Comparison of ENCODE assay signal across 28 cellular contexts in the genomic region with DNA sequence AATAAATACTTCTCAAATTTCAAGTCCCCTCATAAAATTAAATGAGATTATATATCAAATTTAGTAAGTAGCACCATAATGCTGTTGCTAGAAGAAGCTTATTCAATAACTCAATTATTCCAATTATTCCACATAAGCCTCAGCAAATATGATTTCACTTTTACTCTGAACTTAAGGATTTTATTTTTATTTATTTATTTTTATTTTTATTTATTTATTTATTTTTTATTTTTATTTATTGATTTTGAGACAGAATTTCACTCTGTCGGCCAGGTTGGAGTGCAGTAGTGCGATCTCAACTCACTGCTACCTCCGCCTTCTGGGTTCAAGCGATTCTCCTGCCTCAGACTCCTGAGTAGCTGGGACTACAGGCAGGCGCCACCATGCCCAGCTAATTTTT.
"Had no signal": no experiment of that assay in that cellular context is flagged by ENCODE, and none has a peak within 500 bp of the region (broad histone marks: within the 10 kb centered on the region; RNA-seq: fewer than 3 reads in every experiment).

No MANE protein-coding gene starts in this region.

- H3K4me3 Mint-ChIP-seq: stimulated activated effector memory CD8-positive, alpha-beta T cell treated with anti-CD3 and anti-CD28 coated beads, Interleukin-12 subunit alpha, Interleukin-12 subunit beta, amount 100 ng/mL, for 72 hours; stimulated activated memory B cell treated with anti-CD40 and anti-IgM and Interleukin-4, amounts not matched to agents 10 μg/mL and 1 μg/mL and 100 μg/mL, for 72 hours; stimulated activated naive B cell treated with anti-CD40 and anti-IgM and Interleukin-4, amounts not matched to agents 10 μg/mL and 1 μg/mL and 100 μg/mL, for 72 hours; stimulated activated naive CD8-positive, alpha-beta T cell treated with anti-CD3 and anti-CD28 coated beads, Interleukin-15, amount 100 ng/mL, for 72 hours; stimulated activated naive CD8-positive, alpha-beta T cell treated with anti-CD3 and anti-CD28 coated beads, Interleukin-15, Interleukin-2, amounts not matched to agents 100 ng/mL and 50 ng/mL, for 24 hours; type B pancreatic cell had no signal

- H3K36me3 Mint-ChIP-seq: stimulated activated effector memory CD8-positive, alpha-beta T cell treated with anti-CD3 and anti-CD28 coated beads, Interleukin-12 subunit alpha, Interleukin-12 subunit beta, amount 100 ng/mL, for 72 hours; stimulated activated memory B cell treated with anti-CD40 and anti-IgM and Interleukin-4, amounts not matched to agents 10 μg/mL and 1 μg/mL and 100 μg/mL, for 72 hours; stimulated activated naive B cell treated with anti-CD40 and anti-IgM and Interleukin-4, amounts not matched to agents 10 μg/mL and 1 μg/mL and 100 μg/mL, for 72 hours; type B pancreatic cell had no signal

- H3K27ac ChIP-seq: stomach, suprapubic skin, testis, thoracic aorta, thyroid gland, tibial artery, tibial nerve, transverse colon, upper lobe of left lung, upper lobe of right lung, uterus, vagina had no signal

- H3K27me3 Mint-ChIP-seq: stimulated activated memory B cell treated with anti-CD40 and anti-IgM and Interleukin-4, amounts not matched to agents 10 μg/mL and 1 μg/mL and 100 μg/mL, for 72 hours; stimulated activated naive B cell treated with anti-CD40 and anti-IgM and Interleukin-4, amounts not matched to agents 10 μg/mL and 1 μg/mL and 100 μg/mL, for 72 hours; stimulated activated naive CD8-positive, alpha-beta T cell treated with anti-CD3 and anti-CD28 coated beads, Interleukin-15, amount 100 ng/mL, for 72 hours; stimulated activated naive CD8-positive, alpha-beta T cell treated with anti-CD3 and anti-CD28 coated beads, Interleukin-15, Interleukin-2, amounts not matched to agents 100 ng/mL and 50 ng/mL, for 24 hours; type B pancreatic cell had no signal

- FAIRE-seq: urothelium cell line had no signal

- H3K36me3 ChIP-seq: stomach, suprapubic skin, thoracic aorta, thyroid gland, tibial artery, tibial nerve, transverse colon, upper lobe of left lung, upper lobe of right lung, uterus, vagina had no signal

- H3K27ac Mint-ChIP-seq: stimulated activated effector memory CD8-positive, alpha-beta T cell treated with anti-CD3 and anti-CD28 coated beads, Interleukin-12 subunit alpha, Interleukin-12 subunit beta, amount 100 ng/mL, for 72 hours; stimulated activated memory B cell treated with anti-CD40 and anti-IgM and Interleukin-4, amounts not matched to agents 10 μg/mL and 1 μg/mL and 100 μg/mL, for 72 hours; stimulated activated naive B cell treated with anti-CD40 and anti-IgM and Interleukin-4, amounts not matched to agents 10 μg/mL and 1 μg/mL and 100 μg/mL, for 72 hours; stimulated activated naive CD8-positive, alpha-beta T cell treated with anti-CD3 and anti-CD28 coated beads, Interleukin-15, amount 100 ng/mL, for 72 hours; stimulated activated naive CD8-positive, alpha-beta T cell treated with anti-CD3 and anti-CD28 coated beads, Interleukin-15, Interleukin-2, amounts not matched to agents 100 ng/mL and 50 ng/mL, for 24 hours; type B pancreatic cell had no signal

- H3K4me3 ChIP-seq: stomach, suprapubic skin, testis, thoracic aorta, thyroid gland, tibial artery, tibial nerve, transverse colon, upper lobe of left lung, upper lobe of right lung, uterus, vagina had no signal

- ATAC-seq: stimulated activated effector memory CD8-positive, alpha-beta T cell treated with anti-CD3 and anti-CD28 coated beads, Interleukin-12 subunit alpha, Interleukin-12 subunit beta, amount 100 ng/mL, for 72 hours; stimulated activated memory B cell treated with anti-CD40 and anti-IgM and Interleukin-4, amounts not matched to agents 10 μg/mL and 1 μg/mL and 100 μg/mL, for 72 hours; stimulated activated naive B cell treated with anti-CD40 and anti-IgM and Interleukin-4, amounts not matched to agents 10 μg/mL and 1 μg/mL and 100 μg/mL, for 72 hours; stimulated activated naive CD8-positive, alpha-beta T cell treated with anti-CD3 and anti-CD28 coated beads, Interleukin-15, amount 100 ng/mL, for 72 hours; stimulated activated naive CD8-positive, alpha-beta T cell treated with anti-CD3 and anti-CD28 coated beads, Interleukin-15, Interleukin-2, amounts not matched to agents 100 U/mL and 50 U/mL, for 24 hours; upper lobe of right lung had no signal

- H3K9me3 ChIP-seq: testis, thyroid gland, upper lobe of right lung, vagina had no signal

- DNase-seq: stimulated activated CD4-positive, alpha-beta T cell treated with anti-CD3 and anti-CD28 coated beads, Interleukin-2, amount 100 ng/mL, for 48 hours; stimulated activated CD4-positive, alpha-beta T cell treated with anti-CD3 and anti-CD28 coated beads, Interleukin-4, amount 100 ng/mL, for 1 hour; stimulated activated CD4-positive, alpha-beta T cell treated with anti-CD3 and anti-CD28 coated beads, Interleukin-4, amount 100 ng/mL, for 24 hours; stimulated activated CD4-positive, alpha-beta T cell treated with anti-CD3 and anti-CD28 coated beads, Interleukin-4, amount 100 ng/mL, for 4 hours; stimulated activated CD8-positive, alpha-beta memory T cell treated with anti-CD3 and anti-CD28 coated beads, Interleukin-4, amount 100 ng/mL, for 48 hours; stimulated activated naive B cell treated with anti-CD40 and anti-IgM and Interleukin-4, amounts not matched to agents 10 μg/mL and 1 μg/mL and 100 μg/mL, for 72 hours; stimulated activated naive CD4-positive, alpha-beta T cell; stimulated activated naive CD4-positive, alpha-beta T cell treated with Interleukin-2 at 50 U/mL for 16 hours; stimulated activated naive CD8-positive, alpha-beta T cell treated with anti-CD3 and anti-CD28 coated beads, Interleukin-15, amount 100 ng/mL, for 72 hours; stimulated activated naive CD8-positive, alpha-beta T cell treated with anti-CD3 and anti-CD28 coated beads, Interleukin-15, Interleukin-2, amounts not matched to agents 100 U/mL and 50 U/mL, for 24 hours; stomach; testis; thyroid gland; tibial artery; transverse colon; trophoblast cell; upper lobe of left lung; upper lobe of right lung; uterus had no signal

- H3K4me1 ChIP-seq: stomach, suprapubic skin, testis, thyroid gland, tibial artery, tibial nerve, transverse colon, upper lobe of left lung, upper lobe of right lung, uterus, vagina had no signal

- H3K4me1 Mint-ChIP-seq: stimulated activated effector memory CD8-positive, alpha-beta T cell treated with anti-CD3 and anti-CD28 coated beads, Interleukin-12 subunit alpha, Interleukin-12 subunit beta, amount 100 ng/mL, for 72 hours; stimulated activated memory B cell treated with anti-CD40 and anti-IgM and Interleukin-4, amounts not matched to agents 10 μg/mL and 1 μg/mL and 100 μg/mL, for 72 hours; stimulated activated naive B cell treated with anti-CD40 and anti-IgM and Interleukin-4, amounts not matched to agents 10 μg/mL and 1 μg/mL and 100 μg/mL, for 72 hours; stimulated activated naive CD8-positive, alpha-beta T cell treated with anti-CD3 and anti-CD28 coated beads, Interleukin-15, amount 100 ng/mL, for 72 hours had no signal

- H3K27me3 ChIP-seq: stomach, suprapubic skin, testis, thyroid gland, tibial artery, tibial nerve, transverse colon, upper lobe of left lung, upper lobe of right lung, uterus, vagina had no signal
